In genomic region chr9:135488527-135488926, GRCh38 we compare ENCODE assay signal across 1 cellular context.
TF ChIP-seq lines count a peak whose summit lies in the region.

No MANE protein-coding gene starts in this region.

TF ChIP-seq in endothelial cell of umbilical vein, 7 proteins besides CTCF, POLR2A, EP300 and RAD21:
- no peak for TF ChIP-seq POLR2AphosphoS5 (IDR thresholded peaks at IDR 0.05; ENCODE audit: insufficient read depth, low read depth, low read length)
- no peak for TF ChIP-seq JUN (IDR thresholded peaks at IDR 0.05; ENCODE audit: borderline replicate concordance, insufficient read depth, insufficient read length, low read depth)
- TF ChIP-seq MAX (IDR thresholded peaks at IDR 0.05; ENCODE audit: insufficient read depth, insufficient read length) = no peak
- TF ChIP-seq FOS (IDR thresholded peaks at IDR 0.05; ENCODE audit: borderline replicate concordance, insufficient read depth, low read length) = no peak
- no peak for TF ChIP-seq GATA2 (IDR thresholded peaks at IDR 0.05; ENCODE audit: insufficient read depth, insufficient read length, low read depth, low read length)
- no peak for TF ChIP-seq EZH2 (IDR thresholded peaks at IDR 0.05; ENCODE audit: borderline replicate concordance, low read depth, low read length, severe bottlenecking)
- TF ChIP-seq MYC (IDR thresholded peaks at IDR 0.05; ENCODE audit: low read depth, low read length) = no peak
TF ChIP-seq in endothelial cell of umbilical vein: peak in this region for 0.
